In the genomic region with DNA sequence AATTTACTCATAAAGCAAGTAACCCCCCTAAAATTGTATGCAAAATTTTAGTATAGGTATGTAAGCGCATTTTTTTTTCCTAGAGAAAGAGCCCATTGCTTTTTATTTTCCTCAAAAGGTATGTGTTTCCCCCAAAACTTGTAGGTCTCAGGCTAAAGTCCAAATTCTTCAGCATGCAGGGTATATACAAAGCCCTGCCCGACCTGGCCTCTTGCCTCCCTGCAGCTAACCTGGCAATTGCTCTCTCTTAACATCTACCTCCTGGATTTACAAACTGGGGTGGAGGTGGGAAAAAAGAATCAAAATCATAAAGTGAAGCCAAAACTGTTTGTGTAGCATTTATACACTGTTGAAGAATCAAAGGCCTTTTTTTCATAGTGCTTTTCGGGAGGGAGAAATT, we compare ENCODE assay signal across 1 cellular context.
TF ChIP-seq lines count a peak whose summit lies in the region.

No MANE protein-coding gene starts in this region.

TF ChIP-seq in HCT116, 20 proteins besides CTCF, POLR2A, EP300 and RAD21 (continued from another document):
- TF ChIP-seq, protein P1, sequence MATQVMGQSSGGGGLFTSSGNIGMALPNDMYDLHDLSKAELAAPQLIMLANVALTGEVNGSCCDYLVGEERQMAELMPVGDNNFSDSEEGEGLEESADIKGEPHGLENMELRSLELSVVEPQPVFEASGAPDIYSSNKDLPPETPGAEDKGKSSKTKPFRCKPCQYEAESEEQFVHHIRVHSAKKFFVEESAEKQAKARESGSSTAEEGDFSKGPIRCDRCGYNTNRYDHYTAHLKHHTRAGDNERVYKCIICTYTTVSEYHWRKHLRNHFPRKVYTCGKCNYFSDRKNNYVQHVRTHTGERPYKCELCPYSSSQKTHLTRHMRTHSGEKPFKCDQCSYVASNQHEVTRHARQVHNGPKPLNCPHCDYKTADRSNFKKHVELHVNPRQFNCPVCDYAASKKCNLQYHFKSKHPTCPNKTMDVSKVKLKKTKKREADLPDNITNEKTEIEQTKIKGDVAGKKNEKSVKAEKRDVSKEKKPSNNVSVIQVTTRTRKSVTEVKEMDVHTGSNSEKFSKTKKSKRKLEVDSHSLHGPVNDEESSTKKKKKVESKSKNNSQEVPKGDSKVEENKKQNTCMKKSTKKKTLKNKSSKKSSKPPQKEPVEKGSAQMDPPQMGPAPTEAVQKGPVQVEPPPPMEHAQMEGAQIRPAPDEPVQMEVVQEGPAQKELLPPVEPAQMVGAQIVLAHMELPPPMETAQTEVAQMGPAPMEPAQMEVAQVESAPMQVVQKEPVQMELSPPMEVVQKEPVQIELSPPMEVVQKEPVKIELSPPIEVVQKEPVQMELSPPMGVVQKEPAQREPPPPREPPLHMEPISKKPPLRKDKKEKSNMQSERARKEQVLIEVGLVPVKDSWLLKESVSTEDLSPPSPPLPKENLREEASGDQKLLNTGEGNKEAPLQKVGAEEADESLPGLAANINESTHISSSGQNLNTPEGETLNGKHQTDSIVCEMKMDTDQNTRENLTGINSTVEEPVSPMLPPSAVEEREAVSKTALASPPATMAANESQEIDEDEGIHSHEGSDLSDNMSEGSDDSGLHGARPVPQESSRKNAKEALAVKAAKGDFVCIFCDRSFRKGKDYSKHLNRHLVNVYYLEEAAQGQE (IDR thresholded peaks at IDR 0.05; ENCODE audit: low read depth) = no peak
